Comparison of ENCODE assay signal across 2 cellular contexts in the genomic region with DNA sequence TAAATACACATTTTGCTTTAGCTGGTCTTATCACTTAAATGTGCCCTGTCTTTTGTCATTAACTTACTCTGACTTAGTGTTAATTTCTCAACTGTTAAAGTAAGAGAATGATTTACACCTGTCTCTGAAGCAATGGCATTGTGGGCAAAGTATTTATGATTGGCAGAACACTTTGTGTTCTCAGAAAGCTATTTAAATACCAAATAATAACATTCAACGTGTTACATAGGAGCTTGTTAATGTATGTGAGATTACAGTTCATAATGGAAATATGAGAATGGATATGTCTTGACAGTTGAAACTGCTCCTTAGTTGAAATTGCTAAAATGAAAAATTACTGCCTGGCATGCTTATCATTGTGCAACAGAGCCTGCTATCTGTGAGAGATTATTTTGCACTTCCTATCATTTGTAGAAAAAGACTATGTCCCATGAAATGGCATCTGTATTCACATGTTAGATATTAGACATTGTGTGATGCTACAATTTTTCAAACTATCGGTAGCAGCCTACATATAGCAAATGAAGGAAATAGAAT.
TF ChIP-seq lines count a peak whose summit lies in the region.

No MANE protein-coding gene starts in this region.

TF ChIP-seq in IMR-90, 13 proteins besides CTCF, POLR2A, EP300 and RAD21:
- no peak for TF ChIP-seq CHD1 (IDR thresholded peaks at IDR 0.05; ENCODE audit: low read depth, low read length)
- peak; percentile 23; the same call in 1 of the 2 replicates for TF ChIP-seq CEBPB (IDR thresholded peaks at IDR 0.05; ENCODE audit: low read depth, low read length)
- TF ChIP-seq FOS (IDR thresholded peaks at IDR 0.05; ENCODE audit: low read depth, low read length): no peak
- TF ChIP-seq MXI1 (IDR thresholded peaks at IDR 0.05; ENCODE audit: borderline replicate concordance, low read depth, low read length): no peak

TF ChIP-seq in K562, 482 proteins besides CTCF, POLR2A, EP300 and RAD21 (continues in another document):
- TF ChIP-seq DACH1 (IDR thresholded peaks at IDR 0.05; ENCODE audit: partially characterized antibody) (no peak), ZNF764 (CRISPR knock-in tag; IDR thresholded peaks at IDR 0.05; ENCODE audit: low read depth) (no peak), CBFA2T3 (IDR thresholded peaks at IDR 0.05) (peak; percentile 74), CBFA2T2 (conservative IDR thresholded peaks at IDR 0.05) (peak; percentile 51), RCOR1 (IDR thresholded peaks at IDR 0.05; ENCODE audit: borderline replicate concordance in 1 of 2, low read depth in 2 of 2, low read length in 2 of 2) (peak in 1 of 2 experiments; percentile 12; a peak in 1 of 4 replicates), TAL1 (IDR thresholded peaks at IDR 0.05) (peak; percentile 68), COPS2 (conservative IDR thresholded peaks at IDR 0.05) (no peak), DPF2 (IDR thresholded peaks at IDR 0.05) (peak; percentile 65), PCBP1 (IDR thresholded peaks at IDR 0.05; ENCODE audit: low read depth, low read length, poor library complexity, severe bottlenecking) (no peak), CEBPG (CRISPR knock-in tag; IDR thresholded peaks at IDR 0.05) (no peak), CEBPG (tag; conservative IDR thresholded peaks at IDR 0.05 in 1 of 2, IDR thresholded peaks at IDR 0.05 in 1 of 2) (peak in 1 of 2 experiments; percentile 50; a peak in 1 of 4 replicates), RBM15 (IDR thresholded peaks at IDR 0.05; ENCODE audit: insufficient read depth, low read length) (no peak), NCOR1 (IDR thresholded peaks at IDR 0.05) (peak; percentile 18; the same call in 1 of the 2 replicates), ETV1 (tag; conservative IDR thresholded peaks at IDR 0.05; ENCODE audit: low read depth) (0 out of 2 replicates have a peak, but pooled peaks have one; percentile 8), ARID1B (IDR thresholded peaks at IDR 0.05) (peak; percentile 78), BRD9 (IDR thresholded peaks at IDR 0.05; ENCODE audit: low read depth, partially characterized antibody) (no peak), STAG1 (CRISPR knock-in tag; IDR thresholded peaks at IDR 0.05; ENCODE audit: borderline replicate concordance) (no peak), SP1 (CRISPR knock-in tag; IDR thresholded peaks at IDR 0.05) (no peak), DIDO1 (tag; IDR thresholded peaks at IDR 0.05; ENCODE audit: low read depth) (no peak), TEAD4 (IDR thresholded peaks at IDR 0.05; ENCODE audit: low read length) (peak; percentile 70), TEAD4 (CRISPR knock-in tag; IDR thresholded peaks at IDR 0.05; ENCODE audit: borderline replicate concordance) (no peak), ZNF175 (CRISPR knock-in tag; IDR thresholded peaks at IDR 0.05; ENCODE audit: low read depth) (0 out of 2 replicates have a peak, but pooled peaks have one; percentile 1), HMG20A (CRISPR knock-in tag; conservative IDR thresholded peaks at IDR 0.05) (no peak), TCF7L2 (IDR thresholded peaks at IDR 0.05; ENCODE audit: low read depth, low read length) (no peak), CCAR2 (IDR thresholded peaks at IDR 0.05; ENCODE audit: low read depth, low read length) (no peak), HDGF (IDR thresholded peaks at IDR 0.05) (no peak), MTF1 (CRISPR knock-in tag; IDR thresholded peaks at IDR 0.05; ENCODE audit: borderline replicate concordance) (no peak), MBD2 (IDR thresholded peaks at IDR 0.05; ENCODE audit: borderline replicate concordance, low read depth) (no peak), CCNT2 (IDR thresholded peaks at IDR 0.05; ENCODE audit: borderline replicate concordance, extremely low read depth, insufficient read length, low read depth, low read length) (peak; percentile 41), NFATC3 (IDR thresholded peaks at IDR 0.05) (no peak), ZNF699 (CRISPR knock-in tag; IDR thresholded peaks at IDR 0.05; ENCODE audit: insufficient replicate concordance) (no peak), ZC3H4 (CRISPR knock-in tag; IDR thresholded peaks at IDR 0.05; ENCODE audit: borderline replicate concordance) (no peak), SMARCA4 (IDR thresholded peaks at IDR 0.05) (0 out of 2 replicates have a peak, but pooled peaks have one; percentile 25), MEIS2 (IDR thresholded peaks at IDR 0.05; ENCODE audit: partially characterized antibody) (peak; percentile 76), CEBPB (tag; IDR thresholded peaks at IDR 0.05) (peak; percentile 56), HNRNPH1 (optimal IDR thresholded peaks at IDR 0.05; ENCODE audit: low read depth, low read length) (no peak), TCF3 (CRISPR knock-in tag; IDR thresholded peaks at IDR 0.05) (peak; percentile 26)
- TF ChIP-seq, protein P1, sequence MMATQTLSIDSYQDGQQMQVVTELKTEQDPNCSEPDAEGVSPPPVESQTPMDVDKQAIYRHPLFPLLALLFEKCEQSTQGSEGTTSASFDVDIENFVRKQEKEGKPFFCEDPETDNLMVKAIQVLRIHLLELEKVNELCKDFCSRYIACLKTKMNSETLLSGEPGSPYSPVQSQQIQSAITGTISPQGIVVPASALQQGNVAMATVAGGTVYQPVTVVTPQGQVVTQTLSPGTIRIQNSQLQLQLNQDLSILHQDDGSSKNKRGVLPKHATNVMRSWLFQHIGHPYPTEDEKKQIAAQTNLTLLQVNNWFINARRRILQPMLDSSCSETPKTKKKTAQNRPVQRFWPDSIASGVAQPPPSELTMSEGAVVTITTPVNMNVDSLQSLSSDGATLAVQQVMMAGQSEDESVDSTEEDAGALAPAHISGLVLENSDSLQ (IDR thresholded peaks at IDR 0.05): peak; percentile 38
- TF ChIP-seq, protein P2, sequence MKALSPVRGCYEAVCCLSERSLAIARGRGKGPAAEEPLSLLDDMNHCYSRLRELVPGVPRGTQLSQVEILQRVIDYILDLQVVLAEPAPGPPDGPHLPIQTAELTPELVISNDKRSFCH (CRISPR knock-in tag; IDR thresholded peaks at IDR 0.05): no peak
- TF ChIP-seq, protein P2 (tag; IDR thresholded peaks at IDR 0.05): no peak
- TF ChIP-seq, protein P3, sequence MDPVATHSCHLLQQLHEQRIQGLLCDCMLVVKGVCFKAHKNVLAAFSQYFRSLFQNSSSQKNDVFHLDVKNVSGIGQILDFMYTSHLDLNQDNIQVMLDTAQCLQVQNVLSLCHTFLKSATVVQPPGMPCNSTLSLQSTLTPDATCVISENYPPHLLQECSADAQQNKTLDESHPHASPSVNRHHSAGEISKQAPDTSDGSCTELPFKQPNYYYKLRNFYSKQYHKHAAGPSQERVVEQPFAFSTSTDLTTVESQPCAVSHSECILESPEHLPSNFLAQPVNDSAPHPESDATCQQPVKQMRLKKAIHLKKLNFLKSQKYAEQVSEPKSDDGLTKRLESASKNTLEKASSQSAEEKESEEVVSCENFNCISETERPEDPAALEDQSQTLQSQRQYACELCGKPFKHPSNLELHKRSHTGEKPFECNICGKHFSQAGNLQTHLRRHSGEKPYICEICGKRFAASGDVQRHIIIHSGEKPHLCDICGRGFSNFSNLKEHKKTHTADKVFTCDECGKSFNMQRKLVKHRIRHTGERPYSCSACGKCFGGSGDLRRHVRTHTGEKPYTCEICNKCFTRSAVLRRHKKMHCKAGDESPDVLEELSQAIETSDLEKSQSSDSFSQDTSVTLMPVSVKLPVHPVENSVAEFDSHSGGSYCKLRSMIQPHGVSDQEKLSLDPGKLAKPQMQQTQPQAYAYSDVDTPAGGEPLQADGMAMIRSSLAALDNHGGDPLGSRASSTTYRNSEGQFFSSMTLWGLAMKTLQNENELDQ (CRISPR knock-in tag; IDR thresholded peaks at IDR 0.05; ENCODE audit: borderline replicate concordance): no peak
- TF ChIP-seq, protein P4, sequence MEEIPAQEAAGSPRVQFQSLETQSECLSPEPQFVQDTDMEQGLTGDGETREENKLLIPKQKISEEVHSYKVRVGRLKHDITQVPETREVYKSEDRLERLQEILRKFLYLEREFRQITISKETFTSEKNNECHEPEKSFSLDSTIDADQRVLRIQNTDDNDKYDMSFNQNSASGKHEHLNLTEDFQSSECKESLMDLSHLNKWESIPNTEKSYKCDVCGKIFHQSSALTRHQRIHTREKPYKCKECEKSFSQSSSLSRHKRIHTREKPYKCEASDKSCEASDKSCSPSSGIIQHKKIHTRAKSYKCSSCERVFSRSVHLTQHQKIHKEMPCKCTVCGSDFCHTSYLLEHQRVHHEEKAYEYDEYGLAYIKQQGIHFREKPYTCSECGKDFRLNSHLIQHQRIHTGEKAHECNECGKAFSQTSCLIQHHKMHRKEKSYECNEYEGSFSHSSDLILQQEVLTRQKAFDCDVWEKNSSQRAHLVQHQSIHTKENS (CRISPR knock-in tag; IDR thresholded peaks at IDR 0.05): no peak
- TF ChIP-seq, protein P5, sequence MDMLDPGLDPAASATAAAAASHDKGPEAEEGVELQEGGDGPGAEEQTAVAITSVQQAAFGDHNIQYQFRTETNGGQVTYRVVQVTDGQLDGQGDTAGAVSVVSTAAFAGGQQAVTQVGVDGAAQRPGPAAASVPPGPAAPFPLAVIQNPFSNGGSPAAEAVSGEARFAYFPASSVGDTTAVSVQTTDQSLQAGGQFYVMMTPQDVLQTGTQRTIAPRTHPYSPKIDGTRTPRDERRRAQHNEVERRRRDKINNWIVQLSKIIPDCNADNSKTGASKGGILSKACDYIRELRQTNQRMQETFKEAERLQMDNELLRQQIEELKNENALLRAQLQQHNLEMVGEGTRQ (CRISPR knock-in tag; IDR thresholded peaks at IDR 0.05): no peak
- TF ChIP-seq, protein P6, sequence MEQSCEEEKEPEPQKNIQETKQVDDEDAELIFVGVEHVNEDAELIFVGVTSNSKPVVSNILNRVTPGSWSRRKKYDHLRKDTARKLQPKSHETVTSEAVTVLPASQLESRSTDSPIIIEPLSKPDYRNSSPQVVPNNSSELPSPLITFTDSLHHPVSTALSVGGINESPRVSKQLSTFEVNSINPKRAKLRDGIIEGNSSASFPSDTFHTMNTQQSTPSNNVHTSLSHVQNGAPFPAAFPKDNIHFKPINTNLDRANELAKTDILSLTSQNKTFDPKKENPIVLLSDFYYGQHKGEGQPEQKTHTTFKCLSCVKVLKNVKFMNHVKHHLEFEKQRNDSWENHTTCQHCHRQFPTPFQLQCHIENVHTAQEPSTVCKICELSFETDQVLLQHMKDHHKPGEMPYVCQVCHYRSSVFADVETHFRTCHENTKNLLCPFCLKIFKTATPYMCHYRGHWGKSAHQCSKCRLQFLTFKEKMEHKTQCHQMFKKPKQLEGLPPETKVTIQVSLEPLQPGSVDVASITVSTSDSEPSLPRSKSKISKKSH (CRISPR knock-in tag; IDR thresholded peaks at IDR 0.05): no peak
- TF ChIP-seq, protein P7, sequence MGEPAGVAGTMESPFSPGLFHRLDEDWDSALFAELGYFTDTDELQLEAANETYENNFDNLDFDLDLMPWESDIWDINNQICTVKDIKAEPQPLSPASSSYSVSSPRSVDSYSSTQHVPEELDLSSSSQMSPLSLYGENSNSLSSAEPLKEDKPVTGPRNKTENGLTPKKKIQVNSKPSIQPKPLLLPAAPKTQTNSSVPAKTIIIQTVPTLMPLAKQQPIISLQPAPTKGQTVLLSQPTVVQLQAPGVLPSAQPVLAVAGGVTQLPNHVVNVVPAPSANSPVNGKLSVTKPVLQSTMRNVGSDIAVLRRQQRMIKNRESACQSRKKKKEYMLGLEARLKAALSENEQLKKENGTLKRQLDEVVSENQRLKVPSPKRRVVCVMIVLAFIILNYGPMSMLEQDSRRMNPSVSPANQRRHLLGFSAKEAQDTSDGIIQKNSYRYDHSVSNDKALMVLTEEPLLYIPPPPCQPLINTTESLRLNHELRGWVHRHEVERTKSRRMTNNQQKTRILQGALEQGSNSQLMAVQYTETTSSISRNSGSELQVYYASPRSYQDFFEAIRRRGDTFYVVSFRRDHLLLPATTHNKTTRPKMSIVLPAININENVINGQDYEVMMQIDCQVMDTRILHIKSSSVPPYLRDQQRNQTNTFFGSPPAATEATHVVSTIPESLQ (CRISPR knock-in tag; IDR thresholded peaks at IDR 0.05): no peak
- TF ChIP-seq, protein P8, sequence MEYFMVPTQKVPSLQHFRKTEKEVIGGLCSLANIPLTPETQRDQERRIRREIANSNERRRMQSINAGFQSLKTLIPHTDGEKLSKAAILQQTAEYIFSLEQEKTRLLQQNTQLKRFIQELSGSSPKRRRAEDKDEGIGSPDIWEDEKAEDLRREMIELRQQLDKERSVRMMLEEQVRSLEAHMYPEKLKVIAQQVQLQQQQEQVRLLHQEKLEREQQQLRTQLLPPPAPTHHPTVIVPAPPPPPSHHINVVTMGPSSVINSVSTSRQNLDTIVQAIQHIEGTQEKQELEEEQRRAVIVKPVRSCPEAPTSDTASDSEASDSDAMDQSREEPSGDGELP (CRISPR knock-in tag; IDR thresholded peaks at IDR 0.05; ENCODE audit: borderline replicate concordance): no peak
- TF ChIP-seq, protein P9, sequence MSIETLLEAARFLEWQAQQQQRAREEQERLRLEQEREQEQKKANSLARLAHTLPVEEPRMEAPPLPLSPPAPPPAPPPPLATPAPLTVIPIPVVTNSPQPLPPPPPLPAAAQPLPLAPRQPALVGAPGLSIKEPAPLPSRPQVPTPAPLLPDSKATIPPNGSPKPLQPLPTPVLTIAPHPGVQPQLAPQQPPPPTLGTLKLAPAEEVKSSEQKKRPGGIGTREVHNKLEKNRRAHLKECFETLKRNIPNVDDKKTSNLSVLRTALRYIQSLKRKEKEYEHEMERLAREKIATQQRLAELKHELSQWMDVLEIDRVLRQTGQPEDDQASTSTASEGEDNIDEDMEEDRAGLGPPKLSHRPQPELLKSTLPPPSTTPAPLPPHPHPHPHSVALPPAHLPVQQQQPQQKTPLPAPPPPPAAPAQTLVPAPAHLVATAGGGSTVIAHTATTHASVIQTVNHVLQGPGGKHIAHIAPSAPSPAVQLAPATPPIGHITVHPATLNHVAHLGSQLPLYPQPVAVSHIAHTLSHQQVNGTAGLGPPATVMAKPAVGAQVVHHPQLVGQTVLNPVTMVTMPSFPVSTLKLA (conservative IDR thresholded peaks at IDR 0.05): 0 out of 4 replicates have a peak, but pooled peaks of 1 of the 2 experiments have one; percentile 19
- TF ChIP-seq, protein P10, sequence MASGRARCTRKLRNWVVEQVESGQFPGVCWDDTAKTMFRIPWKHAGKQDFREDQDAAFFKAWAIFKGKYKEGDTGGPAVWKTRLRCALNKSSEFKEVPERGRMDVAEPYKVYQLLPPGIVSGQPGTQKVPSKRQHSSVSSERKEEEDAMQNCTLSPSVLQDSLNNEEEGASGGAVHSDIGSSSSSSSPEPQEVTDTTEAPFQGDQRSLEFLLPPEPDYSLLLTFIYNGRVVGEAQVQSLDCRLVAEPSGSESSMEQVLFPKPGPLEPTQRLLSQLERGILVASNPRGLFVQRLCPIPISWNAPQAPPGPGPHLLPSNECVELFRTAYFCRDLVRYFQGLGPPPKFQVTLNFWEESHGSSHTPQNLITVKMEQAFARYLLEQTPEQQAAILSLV (tag; IDR thresholded peaks at IDR 0.05): no peak
